Comparison of ENCODE assay signal across 1 cellular context in the genomic region with DNA sequence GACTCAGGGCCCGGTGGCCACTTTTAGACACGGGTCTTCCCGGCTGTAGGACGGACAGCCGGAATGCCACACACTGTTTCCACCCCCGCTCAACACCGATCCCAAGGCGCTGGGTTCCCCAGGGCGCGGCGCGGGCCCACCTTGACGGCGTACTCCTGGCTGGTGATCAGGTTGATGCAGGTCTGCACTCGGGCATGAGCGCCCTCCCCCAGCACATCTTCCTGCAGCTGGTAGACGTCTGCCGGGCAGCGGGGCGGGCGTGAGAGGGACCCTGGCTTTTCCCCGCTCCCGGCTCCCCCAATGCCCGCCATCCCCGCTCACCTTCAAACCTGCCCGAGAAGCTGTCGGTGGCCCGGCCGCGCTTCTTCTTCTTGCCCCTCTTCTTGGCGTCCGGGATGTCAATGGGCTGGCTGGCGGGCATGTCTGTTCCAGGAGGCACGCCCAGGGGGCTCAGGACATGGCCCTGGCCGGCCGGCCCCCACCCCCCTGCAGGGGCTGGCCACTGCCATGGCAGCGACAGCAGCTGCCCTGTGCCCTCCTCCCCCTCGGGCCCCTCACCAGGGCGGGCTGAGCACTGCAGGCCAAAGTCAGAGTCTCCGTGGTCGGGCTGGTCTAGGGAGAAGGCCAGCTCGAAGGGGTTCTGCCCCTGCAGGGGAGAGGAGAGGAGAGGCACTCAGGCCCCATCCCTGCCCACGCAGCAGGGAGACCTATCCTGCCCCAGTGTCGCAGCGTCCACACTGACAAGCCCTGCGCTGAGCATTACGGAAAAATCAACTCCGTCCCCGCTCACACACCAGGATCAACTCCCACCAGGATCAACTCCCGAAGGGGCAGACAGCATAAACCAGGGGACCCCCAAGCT.
TF ChIP-seq lines count a peak whose summit lies in the region.

No MANE protein-coding gene starts in this region.

TF ChIP-seq in HCT116, 20 proteins besides CTCF, POLR2A, EP300 and RAD21:
- TF ChIP-seq YY1 (IDR thresholded peaks at IDR 0.05; ENCODE audit: extremely low read depth, insufficient replicate concordance, low read depth, low read length) (no peak), TCF7L2 (IDR thresholded peaks at IDR 0.05; ENCODE audit: borderline replicate concordance, extremely low read depth, insufficient read depth, insufficient read length) (no peak), EGR1 (IDR thresholded peaks at IDR 0.05; ENCODE audit: low read depth) (no peak), EZH2 (IDR thresholded peaks at IDR 0.05) (no peak), JUND (IDR thresholded peaks at IDR 0.05) (no peak), MAX (IDR thresholded peaks at IDR 0.05) (no peak), SRF (IDR thresholded peaks at IDR 0.05; ENCODE audit: low read depth) (no peak), CEBPB (IDR thresholded peaks at IDR 0.05; ENCODE audit: low read depth) (no peak), SP1 (IDR thresholded peaks at IDR 0.05; ENCODE audit: low read depth) (no peak), FOSL1 (IDR thresholded peaks at IDR 0.05; ENCODE audit: low read depth) (no peak), ZFX (IDR thresholded peaks at IDR 0.05) (no peak), CBX3 (IDR thresholded peaks at IDR 0.05; ENCODE audit: low read depth) (no peak), POLR2AphosphoS5 (IDR thresholded peaks at IDR 0.05; ENCODE audit: low read depth, low read length) (no peak), ZNF274 (IDR thresholded peaks at IDR 0.05; ENCODE audit: low read depth, low read length) (no peak), EZH2phosphoT487 (IDR thresholded peaks at IDR 0.05; ENCODE audit: borderline replicate concordance) (no peak)
- TF ChIP-seq, protein P1, sequence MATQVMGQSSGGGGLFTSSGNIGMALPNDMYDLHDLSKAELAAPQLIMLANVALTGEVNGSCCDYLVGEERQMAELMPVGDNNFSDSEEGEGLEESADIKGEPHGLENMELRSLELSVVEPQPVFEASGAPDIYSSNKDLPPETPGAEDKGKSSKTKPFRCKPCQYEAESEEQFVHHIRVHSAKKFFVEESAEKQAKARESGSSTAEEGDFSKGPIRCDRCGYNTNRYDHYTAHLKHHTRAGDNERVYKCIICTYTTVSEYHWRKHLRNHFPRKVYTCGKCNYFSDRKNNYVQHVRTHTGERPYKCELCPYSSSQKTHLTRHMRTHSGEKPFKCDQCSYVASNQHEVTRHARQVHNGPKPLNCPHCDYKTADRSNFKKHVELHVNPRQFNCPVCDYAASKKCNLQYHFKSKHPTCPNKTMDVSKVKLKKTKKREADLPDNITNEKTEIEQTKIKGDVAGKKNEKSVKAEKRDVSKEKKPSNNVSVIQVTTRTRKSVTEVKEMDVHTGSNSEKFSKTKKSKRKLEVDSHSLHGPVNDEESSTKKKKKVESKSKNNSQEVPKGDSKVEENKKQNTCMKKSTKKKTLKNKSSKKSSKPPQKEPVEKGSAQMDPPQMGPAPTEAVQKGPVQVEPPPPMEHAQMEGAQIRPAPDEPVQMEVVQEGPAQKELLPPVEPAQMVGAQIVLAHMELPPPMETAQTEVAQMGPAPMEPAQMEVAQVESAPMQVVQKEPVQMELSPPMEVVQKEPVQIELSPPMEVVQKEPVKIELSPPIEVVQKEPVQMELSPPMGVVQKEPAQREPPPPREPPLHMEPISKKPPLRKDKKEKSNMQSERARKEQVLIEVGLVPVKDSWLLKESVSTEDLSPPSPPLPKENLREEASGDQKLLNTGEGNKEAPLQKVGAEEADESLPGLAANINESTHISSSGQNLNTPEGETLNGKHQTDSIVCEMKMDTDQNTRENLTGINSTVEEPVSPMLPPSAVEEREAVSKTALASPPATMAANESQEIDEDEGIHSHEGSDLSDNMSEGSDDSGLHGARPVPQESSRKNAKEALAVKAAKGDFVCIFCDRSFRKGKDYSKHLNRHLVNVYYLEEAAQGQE (IDR thresholded peaks at IDR 0.05; ENCODE audit: low read depth): no peak
- TF ChIP-seq, protein P2, sequence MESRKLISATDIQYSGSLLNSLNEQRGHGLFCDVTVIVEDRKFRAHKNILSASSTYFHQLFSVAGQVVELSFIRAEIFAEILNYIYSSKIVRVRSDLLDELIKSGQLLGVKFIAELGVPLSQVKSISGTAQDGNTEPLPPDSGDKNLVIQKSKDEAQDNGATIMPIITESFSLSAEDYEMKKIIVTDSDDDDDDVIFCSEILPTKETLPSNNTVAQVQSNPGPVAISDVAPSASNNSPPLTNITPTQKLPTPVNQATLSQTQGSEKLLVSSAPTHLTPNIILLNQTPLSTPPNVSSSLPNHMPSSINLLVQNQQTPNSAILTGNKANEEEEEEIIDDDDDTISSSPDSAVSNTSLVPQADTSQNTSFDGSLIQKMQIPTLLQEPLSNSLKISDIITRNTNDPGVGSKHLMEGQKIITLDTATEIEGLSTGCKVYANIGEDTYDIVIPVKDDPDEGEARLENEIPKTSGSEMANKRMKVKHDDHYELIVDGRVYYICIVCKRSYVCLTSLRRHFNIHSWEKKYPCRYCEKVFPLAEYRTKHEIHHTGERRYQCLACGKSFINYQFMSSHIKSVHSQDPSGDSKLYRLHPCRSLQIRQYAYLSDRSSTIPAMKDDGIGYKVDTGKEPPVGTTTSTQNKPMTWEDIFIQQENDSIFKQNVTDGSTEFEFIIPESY (IDR thresholded peaks at IDR 0.05; ENCODE audit: extremely low read depth, insufficient replicate concordance, low read length): no peak
